7 cellular contexts compared by ENCODE assay signal in the genomic region with DNA sequence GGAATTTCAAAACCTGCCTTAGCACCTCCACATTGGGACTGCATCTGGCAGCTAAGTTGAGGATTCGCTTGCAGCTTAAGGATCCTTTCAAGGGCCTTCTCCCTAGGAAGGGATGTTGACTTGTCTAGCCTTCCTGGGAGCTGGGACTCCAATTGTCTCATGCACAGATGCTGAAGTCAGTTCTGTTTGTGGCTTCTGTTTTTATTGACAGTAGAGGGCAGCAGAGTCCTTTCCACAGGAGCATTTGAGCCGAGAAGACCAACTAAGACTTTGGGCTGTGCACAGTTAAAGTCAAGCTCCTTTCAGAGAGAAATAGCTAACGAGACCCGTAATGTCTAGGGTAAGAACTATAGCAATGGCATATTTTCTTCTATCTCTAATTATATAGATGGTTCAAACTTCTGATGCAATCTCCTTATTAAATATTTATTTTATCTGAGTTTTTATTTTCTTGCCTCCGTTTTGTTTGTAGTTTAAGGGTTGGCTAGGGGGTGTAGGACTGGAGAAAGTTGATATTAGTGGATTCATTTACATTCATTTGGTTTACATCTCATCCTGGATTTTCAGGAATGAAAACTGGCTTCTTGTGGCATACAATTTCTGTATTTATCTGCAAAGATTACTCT. TPM values are rescaled to one million over a fixed set of nuclear protein-coding genes. Genes with fewer than 3 reads are reported as not detected.
DNase-seq lines count a peak whose midpoint lies in the region; ATAC-seq and TF ChIP-seq lines count a peak whose summit lies in the region.

No MANE protein-coding gene starts in this region.

- in situ Hi-C loops in astrocyte of the cerebellum (cut with HindIII; ENCODE audit: low sequenced_read_pairs), result no loop called here

- H3K79me2 ChIP-seq in DND-41 (ENCODE audit: insufficient read depth, low read length) (no peaks in the 10 kb centered on the region), smooth muscle cell (ENCODE audit: low read depth) (no peaks in the 10 kb centered on the region)

- H3K27ac ChIP-seq in DND-41 (ENCODE audit: low read length), result no peak overlapping the region
- H3K27ac ChIP-seq in smooth muscle cell (ENCODE audit: low read depth), result no peak overlapping the region

- H2AFZ ChIP-seq in DND-41 (ENCODE audit: low read depth, low read length), result no peak overlapping the region
- no peak overlapping the region for H2AFZ ChIP-seq in smooth muscle cell (ENCODE audit: low read depth)

- H3K9ac ChIP-seq in DND-41 (ENCODE audit: low read depth, low read length), result no peak overlapping the region
- no peak overlapping the region for H3K9ac ChIP-seq in smooth muscle cell (ENCODE audit: low read depth)

- H3K4me2 ChIP-seq in DND-41 (ENCODE audit: insufficient read depth, low read length) (no peak overlapping the region), smooth muscle cell (no peak overlapping the region)

- H3K9me3 ChIP-seq in DND-41 (ENCODE audit: insufficient read depth, low read length, severe bottlenecking), result no peaks in the 10 kb centered on the region
- H3K9me3 ChIP-seq in smooth muscle cell (replicated peaks; ENCODE audit: low read depth), result no peaks in the 10 kb centered on the region

- peak; percentile 45 for DNase-seq in DND-41
- peak; percentile 30 for DNase-seq in HS-27A (ENCODE audit: low read depth)
- peak; percentile 20 for DNase-seq in NOMO-1 treated with dmso at 0.1 percent for 144 hours (lab: John Stamatoyannopoulos, UW; ENCODE audit: unreplicated experiment)
- peak; percentile 49 for DNase-seq in astrocyte of the cerebellum (ENCODE audit: low read depth)
- peak in 28 of 51 donors; percentile 0 to 59 (median 18) for DNase-seq in hypothalamus (lab: John Stamatoyannopoulos, UW)
- no peak for DNase-seq in smooth muscle cell (lab: John Stamatoyannopoulos, UW; ENCODE audit: unreplicated experiment)

- peak; percentile 75 for TF ChIP-seq CTCF in DND-41 (IDR thresholded peaks at IDR 0.05; ENCODE audit: borderline replicate concordance, extremely low read depth, low read length, poor library complexity, severe bottlenecking)
- TF ChIP-seq CTCF in astrocyte of the cerebellum (IDR thresholded peaks at IDR 0.05; ENCODE audit: low read depth, low read length, missing control alignments), result peak; percentile 80
- peak; percentile 70 for TF ChIP-seq CTCF in smooth muscle cell (IDR thresholded peaks at IDR 0.05; ENCODE audit: borderline replicate concordance, insufficient read depth, poor library complexity, severe bottlenecking)

- no peaks in the 10 kb centered on the region for H3F3A ChIP-seq in smooth muscle cell (ENCODE audit: low read depth)

- H3K27me3 ChIP-seq in DND-41 (ENCODE audit: insufficient read depth, low read length, poor library complexity) (peaks cover 4% of the 10 kb centered on the region), smooth muscle cell (ENCODE audit: low read depth) (no peaks in the 10 kb centered on the region)

- H3K4me3 ChIP-seq in DND-41 (ENCODE audit: low read depth in 1 of 2, low read length in 2 of 2), result no peak overlapping the region
- no peak overlapping the region for H3K4me3 ChIP-seq in astrocyte of the cerebellum (ENCODE audit: low read depth, low read length)
- H3K4me3 ChIP-seq in smooth muscle cell, result no peak overlapping the region

- H3K36me3 ChIP-seq in DND-41 (ENCODE audit: insufficient read depth, low read length) (no peaks in the 10 kb centered on the region), smooth muscle cell (ENCODE audit: low read depth) (no peaks in the 10 kb centered on the region)

- H3K4me1 ChIP-seq in DND-41 (ENCODE audit: insufficient read depth, low read length), result no peaks in the 10 kb centered on the region
- H3K4me1 ChIP-seq in smooth muscle cell (ENCODE audit: low read depth), result peaks cover 7% of the 10 kb centered on the region

- H4K20me1 ChIP-seq in DND-41 (ENCODE audit: insufficient read depth, low read length) (no peaks in the 10 kb centered on the region), smooth muscle cell (ENCODE audit: low read depth) (no peaks in the 10 kb centered on the region)

- 23% methylated on average over 5 of the region's 5 CpGs for WGBS in smooth muscle cell (ENCODE audit: low lambda C conversion rate)

- ATAC-seq in DND-41 (ENCODE audit: insufficient read depth, low read depth) (peak; percentile 88), GM19397 (IDR thresholded peaks at IDR 0.05; ENCODE audit: unreplicated experiment) (peak; percentile 69)

RNA-seq across cellular contexts. Expression of a gene that starts 59.7 kb away (rescaled TPM):
- 1.1 and 1.7 TPM in 2 replicates for total RNA-seq in smooth muscle cell
- polyA plus RNA-seq in smooth muscle cell, result 0.40 and 1.1 TPM in 2 replicates
